ENCODE assay signal across 26 cellular contexts in the genomic region with DNA sequence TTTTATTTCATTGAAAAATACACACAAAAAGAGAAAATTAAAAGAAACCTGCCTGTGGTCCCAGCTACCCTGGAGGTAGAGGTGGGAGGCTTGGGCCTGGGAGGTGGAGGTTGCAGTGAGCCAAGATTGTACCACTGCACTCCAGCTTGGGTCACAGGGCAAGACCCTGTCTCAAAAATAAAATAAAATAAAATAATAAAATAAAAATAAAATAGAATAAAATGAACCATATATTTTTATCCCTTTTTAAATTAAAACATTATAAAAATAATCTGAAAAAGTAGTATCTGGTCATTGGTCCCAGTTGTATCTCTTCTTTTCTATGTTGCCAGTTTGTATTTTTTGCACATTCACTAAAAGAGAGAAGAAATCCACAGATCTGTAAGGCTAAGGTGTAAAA.
"Had no signal": no experiment of that assay in that cellular context is flagged by ENCODE, and none has a peak within 500 bp of the region (broad histone marks: within the 10 kb centered on the region; RNA-seq: fewer than 3 reads in every experiment).

No MANE protein-coding gene starts in this region.

- H3K9me3 ChIP-seq: adrenal gland, body of pancreas, colonic mucosa, esophagus muscularis mucosa had no signal

- H3K4me1 ChIP-seq: adrenal gland, body of pancreas, colonic mucosa had no signal

- DNase-seq: activated CD4-positive, alpha-beta memory T cell treated with anti-CD3 and anti-CD28 coated beads for 36 hours; activated CD4-positive, alpha-beta T cell treated with anti-CD3 and anti-CD28 coated beads for 36 hours; activated CD4-positive, alpha-beta T cell treated with anti-CD3 and anti-CD28 coated beads, Interleukin-2, amount 10 ng/mL, durations not matched to agents 24 days and 14 days; activated CD4-positive, CD25-positive, alpha-beta regulatory T cell; activated CD4-positive, CD25-positive, alpha-beta regulatory T cell treated with anti-CD3 and anti-CD28 coated beads, Interleukin-2, amount 50 U/mL, for 72 hours; activated CD8-positive, alpha-beta memory T cell treated with anti-CD3 and anti-CD28 coated beads, Interleukin-2, amount 10 ng/mL, durations not matched to agents 7 days and 5 days; activated CD8-positive, alpha-beta memory T cell treated with anti-CD3 and anti-CD28 coated beads, Interleukin-2, amount 50 U/mL, for 4 hours; activated CD8-positive, alpha-beta T cell treated with anti-CD3 and anti-CD28 coated beads, Interleukin-2, amount 10 ng/mL, durations not matched to agents 7 days and 5 days; activated effector memory CD4-positive, alpha-beta T cell treated with anti-CD3 and anti-CD28 coated beads, Interleukin-2, amount 50 U/mL, for 16 hours; activated naive CD4-positive, alpha-beta T cell treated with anti-CD3 and anti-CD28 coated beads for 36 hours; activated naive CD8-positive, alpha-beta T cell treated with anti-CD3 and anti-CD28 coated beads for 36 hours; activated naive CD8-positive, alpha-beta T cell treated with anti-CD3 and anti-CD28 coated beads, Interleukin-2, amount 50 U/mL, for 24 hours; activated T-cell treated with anti-CD3 and anti-CD28 coated beads, Interleukin-2, amount 50 U/mL, for 1 hour; activated T-cell treated with anti-CD3 and anti-CD28 coated beads, Interleukin-2, amount 50 U/mL, for 48 hours; adrenal gland; amygdala; aorta; body of pancreas; caudate nucleus; colonic mucosa; effector CD8-positive, alpha-beta T cell; foreskin melanocyte; head of caudate nucleus; hippocampal formation; T-helper 2 cell had no signal

- ATAC-seq: activated CD4-positive, alpha-beta T cell treated with anti-CD3 and anti-CD28 coated beads for 36 hours; activated CD8-positive, alpha-beta memory T cell treated with anti-CD3 and anti-CD28 coated beads, Interleukin-2, amount 10 ng/mL, durations not matched to agents 7 days and 5 days; activated CD8-positive, alpha-beta T cell treated with anti-CD3 and anti-CD28 coated beads, Interleukin-2, amount 10 ng/mL, durations not matched to agents 7 days and 5 days; activated naive CD8-positive, alpha-beta T cell treated with anti-CD3 and anti-CD28 coated beads, Interleukin-2, amount 50 U/mL, for 24 hours; body of pancreas had no signal

- H3K4me3 ChIP-seq: adrenal gland, body of pancreas, colonic mucosa, esophagus muscularis mucosa had no signal

- H3K36me3 ChIP-seq: adrenal gland, colonic mucosa, esophagus muscularis mucosa had no signal

- H3K27me3 ChIP-seq: adrenal gland, body of pancreas, colonic mucosa, esophagus muscularis mucosa had no signal
